In genomic region chr12:92593734-92594402, GRCh38 we compare ENCODE assay signal across 1 cellular context.
TF ChIP-seq lines count a peak whose summit lies in the region.

No MANE protein-coding gene starts in this region.

TF ChIP-seq in K562, 482 proteins besides CTCF, POLR2A, EP300 and RAD21 (continued from another document):
- TF ChIP-seq ZBTB40 (IDR thresholded peaks at IDR 0.05) (peak; percentile 79), ZBTB40 (CRISPR knock-in tag; IDR thresholded peaks at IDR 0.05) (no peak), SPI1 (IDR thresholded peaks at IDR 0.05; ENCODE audit: borderline replicate concordance, low read depth, low read length) (peak; percentile 89), CREM (IDR thresholded peaks at IDR 0.05; ENCODE audit: low read depth) (peak; percentile 60), NCOA4 (IDR thresholded peaks at IDR 0.05; ENCODE audit: partially characterized antibody) (no peak)
